In the genomic region with DNA sequence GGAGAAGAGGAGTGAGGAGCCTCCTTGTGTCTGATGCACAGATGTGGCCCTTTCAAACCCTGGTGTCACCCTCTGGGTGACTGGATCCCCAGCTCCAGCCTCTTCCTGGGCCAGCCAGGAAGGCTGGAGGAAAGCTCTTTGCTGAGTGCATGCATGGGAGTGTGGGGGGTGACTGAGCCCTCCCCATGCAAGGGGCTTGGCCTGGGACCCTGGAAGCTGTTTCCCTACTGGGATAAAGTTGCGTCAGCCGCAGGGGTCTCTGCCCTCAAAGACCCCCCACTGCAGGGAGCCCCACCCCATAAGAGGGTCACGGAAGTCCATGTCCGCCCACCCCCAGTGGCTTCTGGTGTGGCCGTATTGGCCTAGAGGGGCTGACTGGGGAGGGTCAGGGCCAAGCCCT, we compare ENCODE assay signal across 9 cellular contexts. TPM values are rescaled to one million over a fixed set of nuclear protein-coding genes. Genes with fewer than 3 reads are reported as not detected.
"Had no signal": no experiment of that assay in that cellular context is flagged by ENCODE, and none has a peak within 500 bp of the region (broad histone marks: within the 10 kb centered on the region; RNA-seq: fewer than 3 reads in every experiment).

No MANE protein-coding gene starts in this region.

- H3K9ac ChIP-seq: GM23248 had no signal

- H3K36me3 ChIP-seq: HAP-1 had no signal

- H3K27ac Mint-ChIP-seq: GM23338, HFFc6 had no signal

- H3K4me2 ChIP-seq: GM23338 had no signal

- ATAC-seq: GM23338, HCT116 had no signal

- H3K9me3 ChIP-seq: HAP-1 had no signal

- H3K9me3 Mint-ChIP-seq: GM23338 had no signal

- DNase-seq: GOT3, H7, H9, HCEC 1CT had no signal

- H3K27ac ChIP-seq: GM23248 had no signal

- H3K4me3 ChIP-seq: GM23248, GM23338, HAP-1 had no signal

- H3K4me3 Mint-ChIP-seq: GM23338, H9, HFFc6 had no signal

RNA-seq across cellular contexts. Expression of a gene that starts 3.3 kb away (rescaled TPM):
- total RNA-seq: GM23248, HFFc6 had no signal
- polyA plus RNA-seq: GM23248 had no signal
